8 cellular contexts compared by ENCODE assay signal in genomic region chr6:33206864-33207568, GRCh38. TPM values are rescaled to one million over a fixed set of nuclear protein-coding genes. Genes with fewer than 3 reads are reported as not detected.
DNase-seq lines count a peak whose midpoint lies in the region; ATAC-seq and TF ChIP-seq lines count a peak whose summit lies in the region.

No MANE protein-coding gene starts in this region.

- peak overlapping the region; percentile 97 for H3K4me3 Mint-ChIP-seq in osteocyte (ENCODE audit: unreplicated experiment)

- peak overlapping the region; percentile 97 for H3K27ac Mint-ChIP-seq in osteocyte (ENCODE audit: unreplicated experiment)

- H3K79me2 ChIP-seq in OCI-LY3 (ENCODE audit: low read length) = peaks cover 5% of the 10 kb centered on the region

- no peak overlapping the region for H2AFZ ChIP-seq in OCI-LY3 (ENCODE audit: low read depth, low read length)

- peaks cover 15% of the 10 kb centered on the region for H3K36me3 ChIP-seq in OCI-LY3 (replicated peaks; ENCODE audit: low read depth, low read length)

- H3K4me3 ChIP-seq in OCI-LY3 (ENCODE audit: low read length) (peak overlapping the region; percentile 96), epithelial cell of proximal tubule (ENCODE audit: low read depth, low read length) (peak overlapping the region; percentile 95)

- no peaks in the 10 kb centered on the region for H3K27me3 Mint-ChIP-seq in osteocyte (ENCODE audit: unreplicated experiment)

- no peak for TF ChIP-seq CTCF in OCI-LY3 (IDR thresholded peaks at IDR 0.05; ENCODE audit: low read depth, low read length)
- no peak for TF ChIP-seq CTCF in epithelial cell of proximal tubule (conservative IDR thresholded peaks at IDR 0.05; ENCODE audit: low read depth, low read length)
- no peak for TF ChIP-seq CTCF in osteocyte (IDR thresholded peaks at IDR 0.05)

- peak overlapping the region; percentile 96 for H3K4me2 ChIP-seq in OCI-LY3 (ENCODE audit: low read length)

- no peak overlapping the region for H3K27ac ChIP-seq in OCI-LY3 (ENCODE audit: low read length)

- no peaks in the 10 kb centered on the region for H3K9me3 Mint-ChIP-seq in osteocyte (ENCODE audit: unreplicated experiment)

- peaks cover 55% of the 10 kb centered on the region for H3K4me1 Mint-ChIP-seq in osteocyte (ENCODE audit: unreplicated experiment)

- H3K4me1 ChIP-seq in OCI-LY3 (ENCODE audit: low read length) = peaks cover 18% of the 10 kb centered on the region

- no peaks in the 10 kb centered on the region; the same call in 1 of the 2 replicates for H4K20me1 ChIP-seq in OCI-LY3 (ENCODE audit: insufficient read depth, low read length)

- DNase-seq in EH (ENCODE audit: low read depth) (peak; percentile 80), epithelial cell of proximal tubule (ENCODE audit: low read depth) (no peak), osteocyte (ENCODE audit: extremely low spot score, unreplicated experiment) (no peak), NCI-H2196 treated with DMSO at 0.1 percent for 48 hours (lab: John Stamatoyannopoulos, UW; ENCODE audit: unreplicated experiment) (no peak), NCI-H1436 (lab: John Stamatoyannopoulos, UW) (no peak), T-helper 9 cell (no peak)

- no peaks in the 10 kb centered on the region for H3K27me3 ChIP-seq in OCI-LY3 (ENCODE audit: low read depth, low read length)

- ATAC-seq in GM18870 (IDR thresholded peaks at IDR 0.05; ENCODE audit: unreplicated experiment) = no peak

- H3K9me3 ChIP-seq in OCI-LY3 (ENCODE audit: insufficient read depth, low read length) = no peaks in the 10 kb centered on the region

- H3K36me3 Mint-ChIP-seq in osteocyte (ENCODE audit: unreplicated experiment) = peaks cover 33% of the 10 kb centered on the region

- peak overlapping the region; percentile 98 for H3K9ac ChIP-seq in OCI-LY3 (ENCODE audit: low read length)

RNA-seq across cellular contexts. Expression of gene RING1, which starts 1.3 kb away (rescaled TPM):
- total RNA-seq in epithelial cell of proximal tubule = 11.3 and 17.2 TPM in 2 replicates
- total RNA-seq in osteocyte = 56.6 and 58.8 TPM in 2 replicates

RNA-seq across cellular contexts. Expression of gene HSD17B8, which starts 2.6 kb away (rescaled TPM):
- total RNA-seq in epithelial cell of proximal tubule (16.3 and 16.9 TPM in 2 replicates), osteocyte (2.4 and 3.5 TPM in 2 replicates)

RNA-seq across cellular contexts. Expression of gene SLC39A7, which starts 6.3 kb away (rescaled TPM):
- total RNA-seq in epithelial cell of proximal tubule (70.8 and 97.8 TPM in 2 replicates), osteocyte (201 and 209 TPM in 2 replicates)

RNA-seq across cellular contexts. Expression of gene RXRB, which starts 6.6 kb away (rescaled TPM):
- 15.0 and 15.1 TPM in 2 replicates for total RNA-seq in epithelial cell of proximal tubule
- 53.1 and 58.3 TPM in 2 replicates for total RNA-seq in osteocyte

RNA-seq across cellular contexts. Expression of gene COL11A2, which starts 14.7 kb away (rescaled TPM):
- total RNA-seq in epithelial cell of proximal tubule (0.06 and 0.07 TPM in 2 replicates), osteocyte (2.7 and 3.3 TPM in 2 replicates)
